17 cellular contexts compared by ENCODE assay signal in the genomic region with DNA sequence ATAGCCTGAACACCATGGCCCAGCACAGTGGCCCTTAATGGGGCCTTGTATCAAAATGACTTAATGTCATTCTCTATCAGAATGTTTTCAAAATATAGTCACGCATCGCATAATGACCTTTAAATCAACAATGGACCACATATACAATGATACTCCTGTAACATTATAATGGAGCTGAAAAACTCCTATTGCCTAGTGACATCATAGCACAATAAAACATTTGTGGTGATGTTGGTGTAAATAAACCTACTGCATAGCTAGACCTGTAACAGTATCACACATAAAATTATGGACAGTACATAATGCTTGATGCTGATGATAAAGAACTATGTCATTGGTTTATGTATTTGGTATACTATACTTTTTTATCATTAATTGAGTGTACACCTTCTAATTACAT.
"Had no signal": no experiment of that assay in that cellular context is flagged by ENCODE, and none has a peak within 500 bp of the region (broad histone marks: within the 10 kb centered on the region; RNA-seq: fewer than 3 reads in every experiment).

No MANE protein-coding gene starts in this region.

- H3K9me3 Mint-ChIP-seq: activated CD4-positive, alpha-beta T cell treated with anti-CD3 and anti-CD28 coated beads, Interleukin-2, amount 10 ng/mL, durations not matched to agents 24 days and 14 days; T-helper 1 cell treated with Interleukin-12 subunit alpha and Interleukin-12 subunit beta and Interleukin-4 antibody, amounts not matched to agents 30 μg/mL and 1 μg/mL, for 36 hours; WTC11 had no signal

- H3K27ac Mint-ChIP-seq: progenitor cell of endocrine pancreas, WTC11 had no signal

- H3K4me3 ChIP-seq: smooth muscle cell, transverse colon had no signal

- H3K36me3 ChIP-seq: transverse colon had no signal

- H3K4me3 Mint-ChIP-seq: activated CD4-positive, alpha-beta T cell treated with anti-CD3 and anti-CD28 coated beads, Interleukin-2, amount 10 ng/mL, durations not matched to agents 24 days and 14 days; activated naive CD8-positive, alpha-beta T cell; T-helper 1 cell treated with Interleukin-12 subunit alpha and Interleukin-12 subunit beta and Interleukin-4 antibody, amounts not matched to agents 30 μg/mL and 1 μg/mL, for 36 hours; WTC11 had no signal

- H3K27me3 Mint-ChIP-seq: activated CD4-positive, alpha-beta T cell treated with anti-CD3 and anti-CD28 coated beads, Interleukin-2, amount 10 ng/mL, durations not matched to agents 24 days and 14 days; activated naive CD8-positive, alpha-beta T cell; progenitor cell of endocrine pancreas had no signal

- H3K27ac ChIP-seq: brain microvascular endothelial cell, transverse colon had no signal

- H3K9me3 ChIP-seq: transverse colon had no signal

- DNase-seq: activated CD4-positive, alpha-beta T cell treated with anti-CD3 and anti-CD28 coated beads, Interleukin-2, amount 10 ng/mL, durations not matched to agents 24 days and 14 days; activated effector memory CD4-positive, alpha-beta T cell treated with Interleukin-2 at 50 U/mL for 16 hours; brain microvascular endothelial cell; dermis blood vessel endothelial cell; erythroblast; hippocampal formation; nucleus accumbens; right cardiac atrium; stimulated activated CD4-positive, alpha-beta T cell treated with anti-CD3 and anti-CD28 coated beads, Interleukin-1b, Interleukin-23, amount 100 ng/mL, for 48 hours; stimulated activated naive CD4-positive, alpha-beta T cell; substantia nigra; transverse colon had no signal

- H3K27me3 ChIP-seq: brain microvascular endothelial cell, transverse colon had no signal

- ATAC-seq: right cardiac atrium, WTC11 had no signal

- H3K4me2 ChIP-seq: smooth muscle cell had no signal
